ENCODE assay signal across 16 cellular contexts in the genomic region with DNA sequence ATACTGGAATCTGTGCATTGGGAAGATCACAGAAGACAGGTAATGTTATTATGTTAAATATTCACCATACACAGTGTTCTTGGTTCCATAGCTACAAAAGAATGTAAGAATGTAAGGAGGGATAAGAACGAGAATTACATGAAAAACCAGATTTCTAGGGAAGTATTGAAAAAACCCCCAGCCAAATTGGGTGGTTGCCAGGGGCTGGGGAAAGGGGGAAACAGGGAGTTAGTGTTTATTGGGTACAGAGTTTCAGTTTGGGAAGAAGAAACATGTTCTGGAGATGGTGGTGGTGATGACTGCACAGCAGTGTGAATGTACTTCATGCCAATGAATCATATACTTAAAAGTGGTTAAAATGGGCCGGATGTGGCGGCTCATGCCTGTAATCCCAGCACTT.
"Had no signal": no experiment of that assay in that cellular context is flagged by ENCODE, and none has a peak within 500 bp of the region (broad histone marks: within the 10 kb centered on the region; RNA-seq: fewer than 3 reads in every experiment).

No MANE protein-coding gene starts in this region.

- H3K9me3 ChIP-seq: heart left ventricle, mucosa of descending colon, testis, tibial nerve had no signal

- H3K4me3 Mint-ChIP-seq: central memory CD8-positive, alpha-beta T cell; stimulated activated effector memory CD8-positive, alpha-beta T cell treated with anti-CD3 and anti-CD28 coated beads, Interleukin-12 subunit alpha, Interleukin-12 subunit beta, amount 100 ng/mL, for 72 hours; stimulated activated naive CD8-positive, alpha-beta T cell treated with anti-CD3 and anti-CD28 coated beads, Interleukin-15, Interleukin-2, amounts not matched to agents 100 ng/mL and 50 ng/mL, for 24 hours had no signal

- FAIRE-seq: endothelial cell of umbilical vein had no signal

- H3K9me3 Mint-ChIP-seq: central memory CD8-positive, alpha-beta T cell; naive thymus-derived CD8-positive, alpha-beta T cell; stimulated activated effector memory CD8-positive, alpha-beta T cell treated with anti-CD3 and anti-CD28 coated beads, Interleukin-12 subunit alpha, Interleukin-12 subunit beta, amount 100 ng/mL, for 72 hours; stimulated activated naive CD8-positive, alpha-beta T cell treated with anti-CD3 and anti-CD28 coated beads, Interleukin-15, Interleukin-2, amounts not matched to agents 100 ng/mL and 50 ng/mL, for 24 hours had no signal

- H3K36me3 Mint-ChIP-seq: naive thymus-derived CD8-positive, alpha-beta T cell; stimulated activated effector memory CD8-positive, alpha-beta T cell treated with anti-CD3 and anti-CD28 coated beads, Interleukin-12 subunit alpha, Interleukin-12 subunit beta, amount 100 ng/mL, for 72 hours had no signal

- H3K27me3 Mint-ChIP-seq: central memory CD8-positive, alpha-beta T cell; naive thymus-derived CD8-positive, alpha-beta T cell; stimulated activated naive CD8-positive, alpha-beta T cell treated with anti-CD3 and anti-CD28 coated beads, Interleukin-15, Interleukin-2, amounts not matched to agents 100 ng/mL and 50 ng/mL, for 24 hours had no signal

- ATAC-seq: heart left ventricle; left colon; mucosa of descending colon; naive thymus-derived CD8-positive, alpha-beta T cell; stimulated activated effector memory CD8-positive, alpha-beta T cell treated with anti-CD3 and anti-CD28 coated beads, Interleukin-12 subunit alpha, Interleukin-12 subunit beta, amount 100 ng/mL, for 72 hours had no signal

- DNase-seq: cortex of kidney; foreskin melanocyte; heart left ventricle; hippocampal formation; left colon; mucosa of descending colon; naive thymus-derived CD8-positive, alpha-beta T cell; right cardiac atrium; stimulated activated CD4-positive, alpha-beta T cell treated with anti-CD3 and anti-CD28 coated beads, Interleukin-4, amount 100 ng/mL, for 1 hour; stimulated activated CD8-positive, alpha-beta memory T cell treated with anti-CD3 and anti-CD28 coated beads, Interleukin-4, amount 100 ng/mL, for 48 hours; testis had no signal

- H3K27ac Mint-ChIP-seq: stimulated activated effector memory CD8-positive, alpha-beta T cell treated with anti-CD3 and anti-CD28 coated beads, Interleukin-12 subunit alpha, Interleukin-12 subunit beta, amount 100 ng/mL, for 72 hours; stimulated activated naive CD8-positive, alpha-beta T cell treated with anti-CD3 and anti-CD28 coated beads, Interleukin-15, Interleukin-2, amounts not matched to agents 100 ng/mL and 50 ng/mL, for 24 hours had no signal

- H3K27me3 ChIP-seq: heart left ventricle, testis, tibial nerve had no signal

- H3K4me3 ChIP-seq: heart left ventricle, mucosa of descending colon, testis, tibial nerve had no signal
